8 cellular contexts compared by ENCODE assay signal in genomic region chr2:118185210-118186109, GRCh38.
DNase-seq lines count a peak whose midpoint lies in the region; ATAC-seq and TF ChIP-seq lines count a peak whose summit lies in the region.

No MANE protein-coding gene starts in this region.

- H3K9me3 Mint-ChIP-seq in natural killer cell treated with Interleukin-12 subunit alpha and Interleukin-12 subunit beta and Interleukin-15 and Interleukin-18, amount 100 ng/mL, for 72 hours: no peaks in the 10 kb centered on the region

- H3K27ac Mint-ChIP-seq in natural killer cell treated with Interleukin-12 subunit alpha and Interleukin-12 subunit beta and Interleukin-15 and Interleukin-18, amount 100 ng/mL, for 72 hours: peak overlapping the region; percentile 95 to 97

- H3K4me3 ChIP-seq in HL-60 (replicated peaks; ENCODE audit: insufficient read depth, low read length) (peak overlapping the region; percentile 44), fibroblast of villous mesenchyme (ENCODE audit: low read depth, low read length) (peak overlapping the region; percentile 68)

- ATAC-seq in GM19468 (IDR thresholded peaks at IDR 0.05; ENCODE audit: extremely low read depth, unreplicated experiment): peak; percentile 36
- ATAC-seq in natural killer cell treated with Interleukin-12 subunit alpha and Interleukin-12 subunit beta and Interleukin-15 and Interleukin-18, amount 100 ng/mL, for 72 hours: peak; percentile 78 to 85

- no peaks in the 10 kb centered on the region for H3K27me3 ChIP-seq in HL-60 (ENCODE audit: insufficient read depth, poor library complexity, severe bottlenecking)

- H3K27me3 Mint-ChIP-seq in natural killer cell treated with Interleukin-12 subunit alpha and Interleukin-12 subunit beta and Interleukin-15 and Interleukin-18, amount 100 ng/mL, for 72 hours: no peaks in the 10 kb centered on the region

- H3K4me1 Mint-ChIP-seq in natural killer cell treated with Interleukin-12 subunit alpha and Interleukin-12 subunit beta and Interleukin-15 and Interleukin-18, amount 100 ng/mL, for 72 hours (ENCODE audit: low read depth in 2 of 2): peaks cover 23 to 30% of the 10 kb centered on the region in 2 donors

- no peaks in the 10 kb centered on the region for H3K36me3 Mint-ChIP-seq in natural killer cell treated with Interleukin-12 subunit alpha and Interleukin-12 subunit beta and Interleukin-15 and Interleukin-18, amount 100 ng/mL, for 72 hours

- H3K4me3 Mint-ChIP-seq in natural killer cell treated with Interleukin-12 subunit alpha and Interleukin-12 subunit beta and Interleukin-15 and Interleukin-18, amount 100 ng/mL, for 72 hours: peak overlapping the region; percentile 98

- peak; percentile 44 for DNase-seq in COR-L47 (lab: John Stamatoyannopoulos, UW)
- peak; percentile 14 to 39 for DNase-seq in HL-60 (ENCODE audit: low read depth in 1 of 2, low spot score in 1 of 2)
- peak; percentile 32 for DNase-seq in OCI-M1 (lab: John Stamatoyannopoulos, UW)
- peak; percentile 36 for DNase-seq in activated gamma-delta T cell treated with Interleukin-2 at 50 U/mL for 16 hours
- DNase-seq in fibroblast of villous mesenchyme (ENCODE audit: low read depth): peak; percentile 18
- DNase-seq in natural killer cell treated with Interleukin-12 subunit alpha and Interleukin-12 subunit beta and Interleukin-15 and Interleukin-18, amount 100 ng/mL, for 72 hours (ENCODE audit: low spot score): peak; percentile 72
- DNase-seq in superior temporal gyrus (ENCODE audit: extremely low spot score): peak; percentile 62

- TF ChIP-seq CTCF in HL-60 (IDR thresholded peaks at IDR 0.05; ENCODE audit: insufficient read depth, low read length): no peak
- TF ChIP-seq CTCF in fibroblast of villous mesenchyme (IDR thresholded peaks at IDR 0.05; ENCODE audit: insufficient read depth, low read depth, low read length): no peak

- H3K27ac ChIP-seq in HL-60 (replicated peaks): 0 out of 2 replicates have a peak overlapping the region, but pooled peaks have one; percentile 28

Comparison
In these comparisons a context has a peak if more than half of its experiments do, and no peak if none do; other contexts are left out.
1. Peak in every context shown above with its lines: DNase-seq, ATAC-seq, H3K4me3 ChIP-seq and H3K27ac ChIP-seq.
2. DNase-seq: peak in every context shown above with its lines; median percentile 72 in natural killer cell treated with Interleukin-12 subunit alpha and Interleukin-12 subunit beta and Interleukin-15 and Interleukin-18, amount 100 ng/mL, for 72 hours; 62 in superior temporal gyrus; 44 in COR-L47; 36 in activated gamma-delta T cell treated with Interleukin-2 at 50 U/mL for 16 hours; 32 in OCI-M1; 26 in HL-60; 18 in fibroblast of villous mesenchyme.